Comparison of ENCODE assay signal across 26 cellular contexts in genomic region chr7:157124655-157125054, GRCh38.
"Had no signal": no experiment of that assay in that cellular context is flagged by ENCODE, and none has a peak within 500 bp of the region (broad histone marks: within the 10 kb centered on the region; RNA-seq: fewer than 3 reads in every experiment).

No MANE protein-coding gene starts in this region.

- ATAC-seq: activated CD4-positive, CD25-positive, alpha-beta regulatory T cell treated with anti-CD3 and anti-CD28 coated beads, Interleukin-2, amount 50 U/mL, for 24 hours; gastrocnemius medialis; left lung; lower lobe of right lung; natural killer cell treated with Interleukin-12 subunit alpha and Interleukin-12 subunit beta and Interleukin-15 and Interleukin-18, amount 100 ng/mL, for 72 hours had no signal

- H3K27ac Mint-ChIP-seq: activated naive CD4-positive, alpha-beta T cell treated with anti-CD3 and anti-CD28 coated beads, Interleukin-2, amount 10 ng/mL, durations not matched to agents 7 days and 5 days; activated naive CD8-positive, alpha-beta T cell treated with anti-CD3 and anti-CD28 coated beads, Interleukin-2, amount 10 ng/mL, durations not matched to agents 7 days and 5 days; brain; natural killer cell treated with Interleukin-12 subunit alpha and Interleukin-12 subunit beta and Interleukin-15 and Interleukin-18, amount 100 ng/mL, for 72 hours; progenitor cell of endocrine pancreas had no signal

- H3K27ac ChIP-seq: ascending aorta, cardiac muscle cell, colonic mucosa, dorsolateral prefrontal cortex, gastrocnemius medialis, left lung, lower lobe of right lung, ovary, right lobe of liver, tibial nerve had no signal

- H3K9me3 Mint-ChIP-seq: activated naive CD4-positive, alpha-beta T cell treated with anti-CD3 and anti-CD28 coated beads, Interleukin-2, amount 10 ng/mL, durations not matched to agents 7 days and 5 days; activated naive CD8-positive, alpha-beta T cell treated with anti-CD3 and anti-CD28 coated beads, Interleukin-2, amount 10 ng/mL, durations not matched to agents 7 days and 5 days; natural killer cell treated with Interleukin-12 subunit alpha and Interleukin-12 subunit beta and Interleukin-15 and Interleukin-18, amount 100 ng/mL, for 72 hours had no signal

- H3K4me3 ChIP-seq: ascending aorta, cardiac muscle cell, colonic mucosa, dorsolateral prefrontal cortex, gastrocnemius medialis, left lung, lower lobe of right lung, ovary, right lobe of liver, tibial nerve had no signal

- H3K27me3 ChIP-seq: ascending aorta, cardiac muscle cell, colonic mucosa, gastrocnemius medialis, ovary, right lobe of liver had no signal

- H3K4me1 Mint-ChIP-seq: activated naive CD4-positive, alpha-beta T cell treated with anti-CD3 and anti-CD28 coated beads, Interleukin-2, amount 10 ng/mL, durations not matched to agents 7 days and 5 days; activated naive CD8-positive, alpha-beta T cell treated with anti-CD3 and anti-CD28 coated beads, Interleukin-2, amount 10 ng/mL, durations not matched to agents 7 days and 5 days; brain had no signal

- H3K36me3 ChIP-seq: ascending aorta, cardiac muscle cell, colonic mucosa, gastrocnemius medialis, left lung, lower lobe of right lung, ovary, right lobe of liver, tibial nerve had no signal

- H3K9me3 ChIP-seq: ascending aorta, colonic mucosa, gastrocnemius medialis, left lung, lower lobe of right lung, ovary, right lobe of liver, tibial nerve had no signal

- H3K4me1 ChIP-seq: ascending aorta, colonic mucosa, gastrocnemius medialis, left lung, lower lobe of right lung, right lobe of liver, tibial nerve had no signal

- H3K36me3 Mint-ChIP-seq: activated naive CD4-positive, alpha-beta T cell treated with anti-CD3 and anti-CD28 coated beads, Interleukin-2, amount 10 ng/mL, durations not matched to agents 7 days and 5 days; activated naive CD8-positive, alpha-beta T cell treated with anti-CD3 and anti-CD28 coated beads, Interleukin-2, amount 10 ng/mL, durations not matched to agents 7 days and 5 days; brain; natural killer cell treated with Interleukin-12 subunit alpha and Interleukin-12 subunit beta and Interleukin-15 and Interleukin-18, amount 100 ng/mL, for 72 hours had no signal

- DNase-seq: activated CD4-positive, alpha-beta T cell treated with anti-CD3 and anti-CD28 coated beads for 48 hours; activated CD4-positive, alpha-beta T cell treated with anti-CD3 and anti-CD28 coated beads, Interleukin-2, amount 50 U/mL, for 48 hours; activated CD8-positive, alpha-beta memory T cell treated with anti-CD3 and anti-CD28 coated beads for 24 hours; activated gamma-delta T cell; activated naive CD4-positive, alpha-beta T cell treated with anti-CD3 and anti-CD28 coated beads, Interleukin-2, amount 10 ng/mL, durations not matched to agents 7 days and 5 days; activated naive CD8-positive, alpha-beta T cell treated with anti-CD3 and anti-CD28 coated beads, Interleukin-2, amount 10 ng/mL, durations not matched to agents 7 days and 5 days; cerebellar nuclear complex; colonic mucosa; dorsolateral prefrontal cortex; effector memory CD4-positive, alpha-beta T cell; gastrocnemius medialis; glutamatergic neuron; left lung; lower lobe of right lung; mesenchymal stem cell; ovary; stimulated activated CD4-positive, alpha-beta T cell treated with anti-CD3 and anti-CD28 coated beads, Interleukin-2, amount 100 ng/mL, for 48 hours; stimulated activated naive CD4-positive, alpha-beta T cell treated with Interleukin-2 at 50 U/mL for 16 hours had no signal

- H3K4me3 Mint-ChIP-seq: activated naive CD4-positive, alpha-beta T cell treated with anti-CD3 and anti-CD28 coated beads, Interleukin-2, amount 10 ng/mL, durations not matched to agents 7 days and 5 days; activated naive CD8-positive, alpha-beta T cell treated with anti-CD3 and anti-CD28 coated beads, Interleukin-2, amount 10 ng/mL, durations not matched to agents 7 days and 5 days; brain; natural killer cell treated with Interleukin-12 subunit alpha and Interleukin-12 subunit beta and Interleukin-15 and Interleukin-18, amount 100 ng/mL, for 72 hours had no signal
